In genomic region chr12:51850933-51851244, GRCh38 we compare ENCODE assay signal across 22 cellular contexts. TPM values are rescaled to one million over a fixed set of nuclear protein-coding genes. Genes with fewer than 3 reads are reported as not detected.
A peak's percentile ranks its signal among the peaks of the same experiment; 100 is the strongest.
DNase-seq lines count a peak whose midpoint lies in the region; ATAC-seq and TF ChIP-seq lines count a peak whose summit lies in the region.
"Had no signal": no experiment of that assay in that cellular context is flagged by ENCODE, and none has a peak within 500 bp of the region (broad histone marks: within the 10 kb centered on the region; RNA-seq: fewer than 3 reads in every experiment).

No MANE protein-coding gene starts in this region.

- ATAC-seq in lower lobe of right lung (no peak), GM18870 (IDR thresholded peaks at IDR 0.05; ENCODE audit: unreplicated experiment) (no peak), natural killer cell (no peak)
- no peak for ATAC-seq in activated CD8-positive, alpha-beta memory T cell treated with anti-CD3 and anti-CD28 coated beads, Interleukin-2, amount 10 ng/mL, durations not matched to agents 7 days and 5 days
- ATAC-seq: PC-3 had no signal

- H3K4me3 ChIP-seq in H7 (ENCODE audit: insufficient read depth, low read depth, low read length) = no peak overlapping the region
- H3K4me3 ChIP-seq in lower lobe of right lung = no peak overlapping the region
- H3K4me3 ChIP-seq: HAP-1, SJSA1 had no signal

- H3K4me3 Mint-ChIP-seq in dendritic cell treated with granulocyte-macrophage colony-stimulating factor and Interleukin-4, amounts not matched to agents 40 ng/mL and 50 ng/mL, for 4 days = no peak overlapping the region
- no peak overlapping the region for H3K4me3 Mint-ChIP-seq in activated CD8-positive, alpha-beta memory T cell treated with anti-CD3 and anti-CD28 coated beads, Interleukin-2, amount 10 ng/mL, durations not matched to agents 7 days and 5 days
- no peak overlapping the region for H3K4me3 Mint-ChIP-seq in natural killer cell

- peaks cover 45% of the 10 kb centered on the region for H3K4me1 ChIP-seq in lower lobe of right lung

- intact Hi-C loops in dendritic cell treated with granulocyte-macrophage colony-stimulating factor and Interleukin-4, amounts not matched to agents 40 ng/mL and 50 ng/mL, for 4 days (cut with micrococcal nuclease) = no loop called here
- intact Hi-C loops in lower lobe of right lung (cut with DNase I) = no loop called here
- intact Hi-C loops in natural killer cell (cut with micrococcal nuclease) = no loop called here

- CTCF ChIA-PET in activated CD8-positive, alpha-beta memory T cell treated with anti-CD3 and anti-CD28 coated beads, Interleukin-2, amount 10 ng/mL, durations not matched to agents 7 days and 5 days (lab: Charles Lee) = no interaction called here

- TF ChIP-seq CTCF in lower lobe of right lung (IDR thresholded peaks at IDR 0.05) (no peak), natural killer cell (IDR thresholded peaks at IDR 0.05) (no peak)

- peak overlapping the region; percentile 58 for H3K27ac ChIP-seq in lower lobe of right lung
- H3K27ac ChIP-seq: RWPE1, SJSA1 had no signal

- H3K9me3 ChIP-seq in lower lobe of right lung = no peaks in the 10 kb centered on the region
- H3K9me3 ChIP-seq: HAP-1, SJSA1 had no signal

- H3K27me3 ChIP-seq in H7 (ENCODE audit: control insufficient read depth, insufficient read depth, low read length) (peaks cover 53% of the 10 kb centered on the region), lower lobe of right lung (ENCODE audit: low read depth) (peaks cover 30% of the 10 kb centered on the region)

- H3K9me3 Mint-ChIP-seq in dendritic cell treated with granulocyte-macrophage colony-stimulating factor and Interleukin-4, amounts not matched to agents 40 ng/mL and 50 ng/mL, for 4 days = no peaks in the 10 kb centered on the region
- H3K9me3 Mint-ChIP-seq in activated CD8-positive, alpha-beta memory T cell treated with anti-CD3 and anti-CD28 coated beads, Interleukin-2, amount 10 ng/mL, durations not matched to agents 7 days and 5 days (ENCODE audit: low read depth) = no peaks in the 10 kb centered on the region
- no peaks in the 10 kb centered on the region for H3K9me3 Mint-ChIP-seq in natural killer cell

- H3K4me1 Mint-ChIP-seq in dendritic cell treated with granulocyte-macrophage colony-stimulating factor and Interleukin-4, amounts not matched to agents 40 ng/mL and 50 ng/mL, for 4 days (ENCODE audit: low read depth) = peaks cover 61% of the 10 kb centered on the region
- H3K4me1 Mint-ChIP-seq in activated CD8-positive, alpha-beta memory T cell treated with anti-CD3 and anti-CD28 coated beads, Interleukin-2, amount 10 ng/mL, durations not matched to agents 7 days and 5 days = peaks cover 12% of the 10 kb centered on the region
- H3K4me1 Mint-ChIP-seq in natural killer cell = peaks cover 0 to 28% of the 10 kb centered on the region in 2 donors

- H3K36me3 Mint-ChIP-seq in dendritic cell treated with granulocyte-macrophage colony-stimulating factor and Interleukin-4, amounts not matched to agents 40 ng/mL and 50 ng/mL, for 4 days (ENCODE audit: low read depth) = no peaks in the 10 kb centered on the region
- H3K36me3 Mint-ChIP-seq in activated CD8-positive, alpha-beta memory T cell treated with anti-CD3 and anti-CD28 coated beads, Interleukin-2, amount 10 ng/mL, durations not matched to agents 7 days and 5 days = no peaks in the 10 kb centered on the region
- no peaks in the 10 kb centered on the region for H3K36me3 Mint-ChIP-seq in natural killer cell

- H3K36me3 ChIP-seq in H7 (replicated peaks; ENCODE audit: control insufficient read depth, insufficient read depth, low read length) (no peaks in the 10 kb centered on the region), lower lobe of right lung (no peaks in the 10 kb centered on the region)
- H3K36me3 ChIP-seq: HAP-1, SJSA1 had no signal

- DNase-seq in H7 = peak; percentile 24
- no peak for DNase-seq in lower lobe of right lung
- DNase-seq in renal cortical epithelial cell (ENCODE audit: low read depth) = peak; percentile 59
- DNase-seq in stimulated activated CD4-positive, alpha-beta T cell treated with anti-CD3 and anti-CD28 coated beads, Interleukin-15, amount 100 ng/mL, for 24 hours = no peak
- DNase-seq in activated CD8-positive, alpha-beta memory T cell treated with anti-CD3 and anti-CD28 coated beads, Interleukin-2, amount 10 ng/mL, durations not matched to agents 7 days and 5 days = no peak
- DNase-seq in natural killer cell = no peak
- DNase-seq: COR-L47, DMS153, NCI-H1105 treated with DMSO at 0.1 percent for 48 hours, NCI-H187, NCI-H2171, NCI-H446, NCI-H748 treated with DMSO at 0.1 percent for 48 hours, PC-3 had no signal

- peak overlapping the region; percentile 71 for H3K27ac Mint-ChIP-seq in dendritic cell treated with granulocyte-macrophage colony-stimulating factor and Interleukin-4, amounts not matched to agents 40 ng/mL and 50 ng/mL, for 4 days
- no peak overlapping the region for H3K27ac Mint-ChIP-seq in activated CD8-positive, alpha-beta memory T cell treated with anti-CD3 and anti-CD28 coated beads, Interleukin-2, amount 10 ng/mL, durations not matched to agents 7 days and 5 days
- no peak overlapping the region for H3K27ac Mint-ChIP-seq in natural killer cell
- H3K27ac Mint-ChIP-seq: IgD-negative memory B cell had no signal

- H3K27me3 Mint-ChIP-seq in dendritic cell treated with granulocyte-macrophage colony-stimulating factor and Interleukin-4, amounts not matched to agents 40 ng/mL and 50 ng/mL, for 4 days = peaks cover 29% of the 10 kb centered on the region
- peaks cover 49% of the 10 kb centered on the region for H3K27me3 Mint-ChIP-seq in activated CD8-positive, alpha-beta memory T cell treated with anti-CD3 and anti-CD28 coated beads, Interleukin-2, amount 10 ng/mL, durations not matched to agents 7 days and 5 days
- peaks cover 26 to 31% of the 10 kb centered on the region in 2 donors for H3K27me3 Mint-ChIP-seq in natural killer cell (ENCODE audit: low read depth in 2 of 2)

RNA-seq across cellular contexts. Expression of gene FIGNL2, which starts 2.4 kb away (rescaled TPM):
- total RNA-seq in H7 (2014; rRNA removed; shearing (Covaris generic)) = 5.0 and 5.8 TPM in 2 replicates
- 0.95 TPM for total RNA-seq in lower lobe of right lung
- total RNA-seq in renal cortical epithelial cell = 0.52 and 5.5 TPM in 2 replicates
- under 1 TPM; 0.40 to 0.73 TPM for total RNA-seq in activated CD8-positive, alpha-beta memory T cell treated with anti-CD3 and anti-CD28 coated beads, Interleukin-2, amount 10 ng/mL, durations not matched to agents 7 days and 5 days
- 1 to 10 TPM; 1.4 to 1.6 (median 1.5) TPM for total RNA-seq in natural killer cell
- total RNA-seq: PC-3, SJSA1 had no signal

RNA-seq across cellular contexts. Expression of gene ANKRD33, which starts 37.0 kb away (rescaled TPM):
- 0.17 and 1.6 TPM in 2 replicates for total RNA-seq in H7 (2014; rRNA removed; shearing (Covaris generic))
- total RNA-seq in lower lobe of right lung (not detected), renal cortical epithelial cell (not detected in 2 replicates), natural killer cell (not detected)
- not detected for total RNA-seq in activated CD8-positive, alpha-beta memory T cell treated with anti-CD3 and anti-CD28 coated beads, Interleukin-2, amount 10 ng/mL, durations not matched to agents 7 days and 5 days
- total RNA-seq: HT1080, LHCN-M2, PC-3, SJSA1 had no signal

RNA-seq across cellular contexts. Expression of gene ACVRL1, which starts 56.4 kb away (rescaled TPM):
- total RNA-seq in H7 (2014; rRNA removed; shearing (Covaris generic)) = 0.07 and 0.33 TPM in 2 replicates
- total RNA-seq in lower lobe of right lung (242 TPM), renal cortical epithelial cell (2.1 and 3.5 TPM in 2 replicates), natural killer cell (under 1 TPM in 1 of 3 donors, not detected in 2; 0.57 TPM)
- not detected for total RNA-seq in activated CD8-positive, alpha-beta memory T cell treated with anti-CD3 and anti-CD28 coated beads, Interleukin-2, amount 10 ng/mL, durations not matched to agents 7 days and 5 days
- total RNA-seq: PC-3 had no signal

Comparison
In these comparisons a context has a peak if more than half of its experiments do, and no peak if none do; other contexts are left out.
1. DNase-seq: peak in H7 (single experiment) and renal cortical epithelial cell (single experiment); none in lower lobe of right lung (single experiment), stimulated activated CD4-positive, alpha-beta T cell treated with anti-CD3 and anti-CD28 coated beads, Interleukin-15, amount 100 ng/mL, for 24 hours (single experiment), activated CD8-positive, alpha-beta memory T cell treated with anti-CD3 and anti-CD28 coated beads, Interleukin-2, amount 10 ng/mL, durations not matched to agents 7 days and 5 days (single experiment) and natural killer cell (single experiment).
2. RNA of gene ACVRL1, which starts 56.4 kb away (total RNA-seq): 242 TPM in lower lobe of right lung (single experiment); 2.1 to 3.5 TPM in renal cortical epithelial cell, 0.57 TPM in natural killer cell, 0.07 to 0.33 TPM in H7 and not detected in activated CD8-positive, alpha-beta memory T cell treated with anti-CD3 and anti-CD28 coated beads, Interleukin-2, amount 10 ng/mL, durations not matched to agents 7 days and 5 days; every median in the first group is over 10 times any median in the second.